Comparison of ENCODE assay signal across 18 cellular contexts in genomic region chr2:69980408-69980807, GRCh38. TPM values are rescaled to one million over a fixed set of nuclear protein-coding genes. Genes with fewer than 3 reads are reported as not detected.
DNase-seq lines count a peak whose midpoint lies in the region; ATAC-seq and TF ChIP-seq lines count a peak whose summit lies in the region.
"Had no signal": no experiment of that assay in that cellular context is flagged by ENCODE, and none has a peak within 500 bp of the region (broad histone marks: within the 10 kb centered on the region; RNA-seq: fewer than 3 reads in every experiment).

No MANE protein-coding gene starts in this region.

- H3K14ac ChIP-seq in IMR-90 (replicated peaks; ENCODE audit: low read depth, low read length): no peak overlapping the region

- DNase-seq in AG04450 (ENCODE audit: low read depth, low spot score) (peak; percentile 46), IMR-90 (peak; percentile 82), cardiac fibroblast (ENCODE audit: low read depth in 2 of 2) (peak; percentile 29 to 41), fibroblast of villous mesenchyme (ENCODE audit: low read depth) (peak; percentile 59), A673 (ENCODE audit: low spot score) (no peak), natural killer cell (no peak), GM03348 (ENCODE audit: low spot score) (no peak)
- no peak for DNase-seq in activated CD4-positive, alpha-beta T cell treated with anti-CD3 and anti-CD28 coated beads, Interleukin-2, amount 50 U/mL, for 48 hours
- DNase-seq: BE2C; CD8-positive, alpha-beta T cell; DND-41; GF-D8; MM.1S; NCI-H1105; NCI-H187 treated with DMSO at 0.1 percent for 48 hours; NCI-H2171 treated with DMSO at 0.1 percent for 48 hours; NCI-H510A treated with DMSO at 0.1 percent for 48 hours had no signal

- CTCF ChIA-PET in AG04450 (lab: Charles Lee): no interaction called here
- CTCF ChIA-PET in IMR-90 (lab: Yijun Ruan, JAX): interaction anchor here (0.6 kb wide), 2 partner anchors 46 to 61 kb away, joined by 4 read pairs; no protein-coding TSS in a partner anchor
- CTCF ChIA-PET in A673 (lab: Charles Lee): no interaction called here

- H2BK120ac ChIP-seq in IMR-90 (ENCODE audit: low read depth, low read length): no peak overlapping the region

- H3K4me2 ChIP-seq in IMR-90 (ENCODE audit: low read depth, low read length): no peak overlapping the region
- H3K4me2 ChIP-seq: KMS-11 had no signal

- no peak overlapping the region for H2BK5ac ChIP-seq in IMR-90 (ENCODE audit: low read depth, low read length, poor library complexity, severe bottlenecking)

- H4K20me1 ChIP-seq in IMR-90 (ENCODE audit: insufficient read depth, low read length): no peaks in the 10 kb centered on the region

- peaks cover 2% of the 10 kb centered on the region; the same call in 1 of the 2 replicates for H3K4me1 ChIP-seq in IMR-90 (ENCODE audit: control insufficient read depth, insufficient read depth, low read length)
- H3K4me1 ChIP-seq in A673 (ENCODE audit: insufficient read depth, low read length, poor library complexity, severe bottlenecking): no peaks in the 10 kb centered on the region
- H3K4me1 ChIP-seq: BE2C had no signal

- in situ Hi-C loops in IMR-90 (cut with MboI; ENCODE audit: low sequenced_read_pairs): no loop called here

- H3K27ac ChIP-seq in AG04450 (ENCODE audit: low read depth, low read length) (no peak overlapping the region), IMR-90 (ENCODE audit: insufficient read depth, low read length) (no peak overlapping the region; the same call in 1 of the 2 replicates), A673 (ENCODE audit: low read depth, low read length, poor library complexity, severe bottlenecking) (no peak overlapping the region)
- H3K27ac ChIP-seq: KMS-11 had no signal

- no peak overlapping the region for H3K18ac ChIP-seq in IMR-90 (ENCODE audit: low read depth, low read length)

- H3K9ac ChIP-seq in IMR-90 (ENCODE audit: low read depth, low read length): no peak overlapping the region
- H3K9ac ChIP-seq: KMS-11 had no signal

- no peak for TF ChIP-seq CTCF in AG04450 (IDR thresholded peaks at IDR 0.05; ENCODE audit: low read depth, low read length)
- TF ChIP-seq CTCF in IMR-90 (conservative IDR thresholded peaks at IDR 0.05; ENCODE audit: low read depth, low read length): no peak
- no peak for TF ChIP-seq CTCF in cardiac fibroblast (IDR thresholded peaks at IDR 0.05; ENCODE audit: low read depth, low read length)
- TF ChIP-seq CTCF in fibroblast of villous mesenchyme (IDR thresholded peaks at IDR 0.05; ENCODE audit: insufficient read depth, low read depth, low read length): no peak
- TF ChIP-seq CTCF in A673 (conservative IDR thresholded peaks at IDR 0.05; ENCODE audit: low read depth, low read length): no peak
- TF ChIP-seq CTCF in natural killer cell (IDR thresholded peaks at IDR 0.05): no peak

- H2AFZ ChIP-seq in IMR-90 (replicated peaks; ENCODE audit: low read length, poor library complexity): no peak overlapping the region

- dilution Hi-C loops in IMR-90 (cut with HindIII; ENCODE audit: low sequenced_read_pairs, unreplicated experiment): no loop called here

- no peaks in the 10 kb centered on the region for H3K9me3 Mint-ChIP-seq in natural killer cell
- H3K9me3 Mint-ChIP-seq: CD8-positive, alpha-beta T cell had no signal

- WGBS in IMR-90 (ENCODE audit: extremely low coverage in 2 of 2, insufficient read length in 1 of 2), 2 experiments: no CpG with 5 or more reads among the region's 2 CpGs

- peaks cover 8% of the 10 kb centered on the region; the same call in 1 of the 2 replicates for H3K9me1 ChIP-seq in IMR-90 (ENCODE audit: insufficient read depth, low read length)

- ATAC-seq in IMR-90 (ENCODE audit: low read depth) (peak; percentile 68), natural killer cell (no peak)
- ATAC-seq: CD8-positive, alpha-beta T cell had no signal

- intact Hi-C loops in IMR-90 (cut with micrococcal nuclease): no loop called here
- intact Hi-C loops in A673 (cut with micrococcal nuclease; ENCODE audit: unreplicated experiment): no loop called here
- intact Hi-C loops in natural killer cell (cut with micrococcal nuclease): no loop called here

- no peak overlapping the region for H2AK9ac ChIP-seq in IMR-90 (replicated peaks; ENCODE audit: low read depth, low read length, poor library complexity)

- H3K27me3 ChIP-seq in AG04450 (ENCODE audit: control insufficient read depth, insufficient read depth, low read length): no peaks in the 10 kb centered on the region
- H3K27me3 ChIP-seq in IMR-90 (ENCODE audit: control insufficient read depth, insufficient read depth, low read length): no peaks in the 10 kb centered on the region
- H3K27me3 ChIP-seq in A673 (replicated peaks; ENCODE audit: insufficient read depth, low read depth, low read length, poor library complexity): no peaks in the 10 kb centered on the region
- H3K27me3 ChIP-seq: BE2C had no signal

- no peaks in the 10 kb centered on the region for H3K27me3 Mint-ChIP-seq in natural killer cell (ENCODE audit: low read depth in 2 of 2)

- POLR2A ChIA-PET in AG04450 (lab: Yijun Ruan, JAX): interaction anchor here (0.6 to 0.9 kb wide), 3 partner anchors 26 to 144 kb away, joined by 3 to 5 read pairs (median 3); no protein-coding TSS in a partner anchor
- POLR2A ChIA-PET in IMR-90 (lab: Charles Lee; ENCODE audit: unreplicated experiment): no interaction called here
- POLR2A ChIA-PET in A673 (lab: Charles Lee; ENCODE audit: low non-redundant PET): no interaction called here

- no peak overlapping the region for H4K5ac ChIP-seq in IMR-90 (ENCODE audit: low read depth, low read length)

- H3K56ac ChIP-seq in IMR-90 (ENCODE audit: extremely low read depth, insufficient read depth, low read length): no peak overlapping the region

- no peak overlapping the region for H2BK15ac ChIP-seq in IMR-90 (ENCODE audit: low read depth, low read length)

- no peak overlapping the region for H2AK5ac ChIP-seq in IMR-90 (ENCODE audit: low read depth, low read length)

- no peak for TF ChIP-seq POLR2A in IMR-90 (IDR thresholded peaks at IDR 0.05; ENCODE audit: low read depth, low read length)

- H3K4me1 Mint-ChIP-seq in natural killer cell: peaks cover 5 to 16% of the 10 kb centered on the region in 2 donors

- H3K23ac ChIP-seq in IMR-90 (ENCODE audit: low read depth, low read length): no peak overlapping the region

- no peak overlapping the region for H3K4me3 Mint-ChIP-seq in natural killer cell
- H3K4me3 Mint-ChIP-seq: CD8-positive, alpha-beta T cell had no signal

- H3K9me3 ChIP-seq in AG04450 (ENCODE audit: control insufficient read depth, insufficient read depth, low read length) (no peaks in the 10 kb centered on the region), IMR-90 (ENCODE audit: control insufficient read depth, insufficient read depth, low read length) (no peaks in the 10 kb centered on the region), A673 (ENCODE audit: low read depth, low read length, poor library complexity, severe bottlenecking) (no peaks in the 10 kb centered on the region)
- H3K9me3 ChIP-seq: BE2C had no signal

- H3K27ac Mint-ChIP-seq in natural killer cell: no peak overlapping the region
- H3K27ac Mint-ChIP-seq: CD8-positive, alpha-beta T cell had no signal

- H4K91ac ChIP-seq in IMR-90 (ENCODE audit: insufficient read depth, low read depth, low read length): no peak overlapping the region

- H3K4me3 ChIP-seq in AG04450 (ENCODE audit: low read depth, low read length): no peak overlapping the region
- no peak overlapping the region for H3K4me3 ChIP-seq in IMR-90 (ENCODE audit: insufficient read depth, low read depth, low read length)
- no peak overlapping the region for H3K4me3 ChIP-seq in cardiac fibroblast (replicated peaks in 1 of 2; ENCODE audit: low read depth in 2 of 2, low read length in 2 of 2)
- no peak overlapping the region for H3K4me3 ChIP-seq in fibroblast of villous mesenchyme (ENCODE audit: low read depth, low read length)
- no peak overlapping the region for H3K4me3 ChIP-seq in A673 (ENCODE audit: low read depth, low read length, poor library complexity, severe bottlenecking)

- no peak overlapping the region for H3K4ac ChIP-seq in IMR-90 (ENCODE audit: low read depth, low read length)

- H2BK20ac ChIP-seq in IMR-90 (ENCODE audit: low read depth, low read length): no peak overlapping the region

- H3K79me1 ChIP-seq in IMR-90 (ENCODE audit: low read depth in 1 of 2, low read length in 2 of 2): no peaks in the 10 kb centered on the region

- no peak for TF ChIP-seq RAD21 in IMR-90 (IDR thresholded peaks at IDR 0.05; ENCODE audit: low read length)

- H4K8ac ChIP-seq in IMR-90 (ENCODE audit: low read depth in 2 of 2, low read length in 2 of 2): peak overlapping the region in 1 of 2 experiments; percentile 23; a peak in 1 of 4 replicates

- no peaks in the 10 kb centered on the region for H3K36me3 Mint-ChIP-seq in natural killer cell
- H3K36me3 Mint-ChIP-seq: CD8-positive, alpha-beta T cell had no signal

- BruUV-seq in IMR-90 (replicated peaks; lab: Mats Ljungman, UMichigan) (no TSS peak), A673 (replicated peaks; lab: Mats Ljungman, UMichigan) (no TSS peak)

- no peaks in the 10 kb centered on the region for H3K36me3 ChIP-seq in IMR-90 (ENCODE audit: control insufficient read depth, insufficient read depth, low read length)
- H3K36me3 ChIP-seq in A673 (ENCODE audit: insufficient read depth, low read length, poor library complexity, severe bottlenecking): no peaks in the 10 kb centered on the region
- H3K36me3 ChIP-seq: BE2C had no signal

TF ChIP-seq in IMR-90, 13 proteins besides CTCF, POLR2A, EP300 and RAD21:
- TF ChIP-seq MAZ (IDR thresholded peaks at IDR 0.05; ENCODE audit: borderline replicate concordance, low read depth, low read length): no peak
- peak; percentile 30; the same call in 1 of the 2 replicates for TF ChIP-seq NFE2L2 (IDR thresholded peaks at IDR 0.05; ENCODE audit: low read depth, low read length)
- TF ChIP-seq CEBPB (IDR thresholded peaks at IDR 0.05; ENCODE audit: low read depth, low read length): peak; percentile 60

RNA-seq across cellular contexts. Expression of gene ASPRV1, which starts 19.0 kb away (rescaled TPM):
- polyA plus RNA-seq in AG04450 (2011; rRNA removed): 0.06 and 0.11 TPM in 2 replicates
- 0.13 TPM in 1 of 2 replicates, not detected in the other for polyA minus RNA-seq in AG04450 (2011; rRNA and poly(A)+ RNA removed)
- total RNA-seq in IMR-90 (2012; rRNA removed): 0.18 and 0.28 TPM in 2 replicates
- polyA plus RNA-seq in IMR-90 (2012; rRNA removed): 0.09 and 0.14 TPM in 2 replicates
- polyA plus RNA-seq in IMR-90 (2012; cell fraction: cytosol; rRNA removed): 0.08 and 0.10 TPM in 2 replicates
- 0.36 and 0.39 TPM in 2 replicates for polyA plus RNA-seq in IMR-90 (2012; cell fraction: nucleus; rRNA removed; ENCODE audit: low replicate concordance)
- under 0.01 and 0.43 TPM in 2 replicates for total RNA-seq in fibroblast of villous mesenchyme
- total RNA-seq in A673 (2021): 0.59 and 0.73 TPM in 2 replicates
- 1 to 10 TPM; 1.4 to 2.7 (median 1.9) TPM for total RNA-seq in natural killer cell

Comparison
In these comparisons a context has a peak if more than half of its experiments do, and no peak if none do; other contexts are left out.
1. DNase-seq: peak in AG04450 (single experiment), IMR-90 (single experiment), cardiac fibroblast (2 of 2) and fibroblast of villous mesenchyme (single experiment); none in A673 (single experiment), activated CD4-positive, alpha-beta T cell treated with anti-CD3 and anti-CD28 coated beads, Interleukin-2, amount 50 U/mL, for 48 hours (0 of 2), natural killer cell (single experiment) and GM03348 (single experiment).